ENCODE assay signal across 9 cellular contexts in genomic region chr3:23762214-23763039, GRCh38. TPM values are rescaled to one million over a fixed set of nuclear protein-coding genes. Genes with fewer than 3 reads are reported as not detected.
DNase-seq lines count a peak whose midpoint lies in the region; ATAC-seq and TF ChIP-seq lines count a peak whose summit lies in the region.
"Had no signal": no experiment of that assay in that cellular context is flagged by ENCODE, and none has a peak within 500 bp of the region (broad histone marks: within the 10 kb centered on the region; RNA-seq: fewer than 3 reads in every experiment).

No MANE protein-coding gene starts in this region.

- H3K9me3 ChIP-seq in breast epithelium (no peaks in the 10 kb centered on the region), mammary epithelial cell (replicated peaks; ENCODE audit: insufficient read depth, low read length) (no peaks in the 10 kb centered on the region)

- H3K4me3 Mint-ChIP-seq in MCF 10A (ENCODE audit: unreplicated experiment): no peak overlapping the region
- no peak overlapping the region for H3K4me3 Mint-ChIP-seq in stimulated activated naive CD8-positive, alpha-beta T cell treated with anti-CD3 and anti-CD28 coated beads, Interleukin-15, amount 100 ng/mL, for 72 hours

- H3K79me2 ChIP-seq in mammary epithelial cell (ENCODE audit: insufficient read depth, low read length): no peaks in the 10 kb centered on the region

- CTCF ChIA-PET in MCF 10A (lab: Yijun Ruan, JAX) (interaction anchor here (0.6 to 2.3 kb wide), 5 partner anchors 12 to 579 kb away, joined by 3 to 11 read pairs (median 3); no protein-coding TSS in a partner anchor), mammary epithelial cell (lab: Charles Lee; ENCODE audit: low non-redundant PET) (interaction anchor here (0.5 kb wide), 1 partner anchor 23 kb away, joined by 3 read pairs; no protein-coding TSS in a partner anchor)

- no peak for TF ChIP-seq POLR2A in breast epithelium (IDR thresholded peaks at IDR 0.05)

- DNase-seq in breast epithelium (ENCODE audit: low spot score in 2 of 2) (no peak), MCF 10A (ENCODE audit: unreplicated experiment) (no peak), mammary epithelial cell (no peak), anterior cingulate cortex (lab: John Stamatoyannopoulos, UW) (no peak)
- no peak for DNase-seq in stimulated activated naive CD8-positive, alpha-beta T cell treated with anti-CD3 and anti-CD28 coated beads, Interleukin-15, amount 100 ng/mL, for 72 hours
- no peak for DNase-seq in activated CD4-positive, alpha-beta T cell treated with anti-CD3 and anti-CD28 coated beads for 48 hours
- DNase-seq in effector CD8-positive, alpha-beta T cell (lab: John Stamatoyannopoulos, UW): no peak
- DNase-seq: DND-41 had no signal

- H3K4me1 ChIP-seq in breast epithelium (no peaks in the 10 kb centered on the region), mammary epithelial cell (ENCODE audit: insufficient read depth, low read length) (no peaks in the 10 kb centered on the region)

- no peak overlapping the region for H3K4me2 ChIP-seq in mammary epithelial cell (ENCODE audit: insufficient read depth, low read depth, low read length)

- dilution Hi-C loops in mammary epithelial cell (cut with HindIII; ENCODE audit: low sequenced_read_pairs): no loop called here

- peak overlapping the region in 1 of 2 donors; percentile 56 for H3K27ac ChIP-seq in breast epithelium
- H3K27ac ChIP-seq in mammary epithelial cell (ENCODE audit: insufficient read depth, low read depth, low read length): no peak overlapping the region

- peak overlapping the region; percentile 59 for H2AFZ ChIP-seq in mammary epithelial cell (ENCODE audit: low read depth, low read length)

- H3K9me3 Mint-ChIP-seq in MCF 10A (ENCODE audit: unreplicated experiment): no peaks in the 10 kb centered on the region
- no peaks in the 10 kb centered on the region for H3K9me3 Mint-ChIP-seq in stimulated activated naive CD8-positive, alpha-beta T cell treated with anti-CD3 and anti-CD28 coated beads, Interleukin-15, amount 100 ng/mL, for 72 hours

- BruUV-seq in MCF 10A (replicated peaks; lab: Mats Ljungman, UMichigan): no TSS peak
- BruUV-seq in mammary epithelial cell (replicated peaks; lab: Mats Ljungman, UMichigan): no TSS peak

- H3K36me3 Mint-ChIP-seq in MCF 10A (ENCODE audit: insufficient read depth, unreplicated experiment): peaks cover 7% of the 10 kb centered on the region

- POLR2A ChIA-PET in MCF 10A (lab: Yijun Ruan, JAX): interaction anchor here (0.7 to 1.1 kb wide), 3 partner anchors 9 to 589 kb away, joined by 3 to 4 read pairs (median 3); no protein-coding TSS in a partner anchor

- H3K27me3 ChIP-seq in breast epithelium: no peaks in the 10 kb centered on the region
- H3K27me3 ChIP-seq in mammary epithelial cell (ENCODE audit: insufficient read depth, low read length): no peaks in the 10 kb centered on the region

- in situ Hi-C loops in mammary epithelial cell (cut with MboI; ENCODE audit: low sequenced_read_pairs in 2 of 2): loop anchor here in 1 of 2 donors (25.0 kb wide), 1 partner anchor 575 kb away; no protein-coding TSS in a partner anchor

- H3K4me3 ChIP-seq in breast epithelium: peak overlapping the region; percentile 21 to 58 (median 36)
- H3K4me3 ChIP-seq in mammary epithelial cell (replicated peaks in 1 of 3; ENCODE audit: insufficient read depth in 1 of 3, low read depth in 2 of 3, low read length in 3 of 3): no peak overlapping the region

- no peak overlapping the region for H3K27ac Mint-ChIP-seq in MCF 10A (ENCODE audit: low read depth, unreplicated experiment)
- H3K27ac Mint-ChIP-seq in stimulated activated naive CD8-positive, alpha-beta T cell treated with anti-CD3 and anti-CD28 coated beads, Interleukin-15, amount 100 ng/mL, for 72 hours: no peak overlapping the region

- H3K27me3 Mint-ChIP-seq in MCF 10A (ENCODE audit: insufficient read depth, unreplicated experiment): no peaks in the 10 kb centered on the region
- no peaks in the 10 kb centered on the region for H3K27me3 Mint-ChIP-seq in stimulated activated naive CD8-positive, alpha-beta T cell treated with anti-CD3 and anti-CD28 coated beads, Interleukin-15, amount 100 ng/mL, for 72 hours

- 70% methylated on average over 11 of the region's 11 CpGs for WGBS in mammary epithelial cell (ENCODE audit: low coverage, missing lambda C conversion rate)

- intact Hi-C loops in breast epithelium (cut with DNase I; ENCODE audit: low total_unique reads): no loop called here
- intact Hi-C loops in MCF 10A (cut with micrococcal nuclease): loop anchor here (5.0 kb wide), 1 partner anchor 315 kb away; no protein-coding TSS in a partner anchor
- intact Hi-C loops in mammary epithelial cell (cut with micrococcal nuclease): loop anchor here (5.0 kb wide), 1 partner anchor 560 kb away; the partner anchor contains the start of gene UBE2E2

- peak; percentile 76 for ATAC-seq in HG03025 (IDR thresholded peaks at IDR 0.05; ENCODE audit: low FRiP score, unreplicated experiment)
- ATAC-seq in stimulated activated naive CD8-positive, alpha-beta T cell treated with anti-CD3 and anti-CD28 coated beads, Interleukin-15, amount 100 ng/mL, for 72 hours: peak; percentile 58

- no peaks in the 10 kb centered on the region for H3K36me3 ChIP-seq in breast epithelium
- H3K36me3 ChIP-seq in mammary epithelial cell (ENCODE audit: insufficient read depth, low read length): no peaks in the 10 kb centered on the region

- H3K9ac ChIP-seq in mammary epithelial cell (ENCODE audit: insufficient read depth, low read length): no peak overlapping the region

- no peaks in the 10 kb centered on the region for H3K4me1 Mint-ChIP-seq in MCF 10A (ENCODE audit: insufficient read depth, unreplicated experiment)
- peaks cover 33% of the 10 kb centered on the region for H3K4me1 Mint-ChIP-seq in stimulated activated naive CD8-positive, alpha-beta T cell treated with anti-CD3 and anti-CD28 coated beads, Interleukin-15, amount 100 ng/mL, for 72 hours

- no peaks in the 10 kb centered on the region for H4K20me1 ChIP-seq in mammary epithelial cell (ENCODE audit: insufficient read depth, low read length)

- TF ChIP-seq CTCF in breast epithelium (IDR thresholded peaks at IDR 0.05) (no peak), MCF 10A (IDR thresholded peaks at IDR 0.05; ENCODE audit: unreplicated experiment) (no peak), mammary epithelial cell (conservative IDR thresholded peaks at IDR 0.05 in 1 of 2, IDR thresholded peaks at IDR 0.05 in 1 of 2; ENCODE audit: extremely low read depth in 1 of 2, insufficient read depth in 1 of 2, low read depth in 1 of 2, low read length in 2 of 2) (no peak)

RNA-seq across cellular contexts. Expression of gene UBE2E1, which starts 43.3 kb away (rescaled TPM):
- total RNA-seq in breast epithelium (100 to 1,000 TPM in 2 of 3 donors, 10 to 100 TPM in 1; 86.4 to 127 (median 111) TPM), MCF 10A (2022) (128 and 130 TPM in 2 replicates), mammary epithelial cell (10 to 100 TPM; 49.5 to 92.7 TPM)
- polyA plus RNA-seq in mammary epithelial cell: 115 TPM
- 45.1 TPM for polyA minus RNA-seq in mammary epithelial cell

Comparison
In these comparisons a context has a peak if more than half of its experiments do, and no peak if none do; other contexts are left out.
1. H3K4me3 ChIP-seq: peak in breast epithelium (3 of 3); none in mammary epithelial cell (0 of 3).